In the genomic region with DNA sequence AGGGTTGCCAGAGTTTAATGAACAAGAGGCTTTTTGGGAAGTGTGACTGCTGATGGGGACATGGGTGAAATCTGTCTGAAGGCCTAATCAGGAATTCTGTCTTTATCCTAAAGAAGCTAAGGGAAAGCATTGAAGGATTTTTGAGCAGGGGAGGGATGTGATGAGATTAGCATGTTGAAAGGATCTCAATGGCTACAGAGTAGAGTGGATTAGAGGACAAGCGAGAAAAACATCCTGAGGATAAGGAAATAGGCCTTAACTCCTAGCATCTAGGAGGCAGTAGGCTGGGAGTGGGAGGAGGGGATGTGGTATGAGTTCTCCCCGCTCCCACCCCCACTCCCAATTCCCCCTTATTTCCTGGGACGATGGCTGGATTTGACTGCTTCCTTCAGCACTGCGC, we compare ENCODE assay signal across 1 cellular context.
TF ChIP-seq lines count a peak whose summit lies in the region.

No MANE protein-coding gene starts in this region.

TF ChIP-seq in GM23338, 12 proteins besides CTCF, POLR2A, EP300 and RAD21 (continued from another document):
- TF ChIP-seq EZH2 (IDR thresholded peaks at IDR 0.05; ENCODE audit: low read depth, unreplicated experiment): no peak
- no peak for TF ChIP-seq ZNF331 (CRISPR knock-in tag; IDR thresholded peaks at IDR 0.05; ENCODE audit: low read depth)
